In the genomic region with DNA sequence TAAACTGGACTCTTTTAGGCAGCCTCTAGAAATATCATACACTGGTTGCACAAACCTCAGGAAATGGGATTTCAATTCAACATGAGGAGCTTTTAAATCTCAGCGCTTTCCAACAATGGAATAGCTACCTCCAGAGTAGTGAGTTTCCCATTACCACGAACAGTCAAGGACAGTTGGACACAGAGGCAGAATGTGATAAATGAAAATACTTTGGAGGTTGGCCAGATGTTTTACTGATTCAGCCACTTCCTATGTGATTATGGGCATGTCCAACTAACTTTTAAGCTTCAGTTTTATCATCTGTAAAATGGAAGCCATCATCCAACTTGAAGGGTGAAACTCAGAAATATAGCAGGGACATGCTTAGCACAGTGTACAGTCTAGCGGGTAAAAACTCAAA, we compare ENCODE assay signal across 10 cellular contexts. TPM values are rescaled to one million over a fixed set of nuclear protein-coding genes. Genes with fewer than 3 reads are reported as not detected.
A peak's percentile ranks its signal among the peaks of the same experiment; 100 is the strongest.
DNase-seq lines count a peak whose midpoint lies in the region; ATAC-seq and TF ChIP-seq lines count a peak whose summit lies in the region.
"Had no signal": no experiment of that assay in that cellular context is flagged by ENCODE, and none has a peak within 500 bp of the region (broad histone marks: within the 10 kb centered on the region; RNA-seq: fewer than 3 reads in every experiment).

No MANE protein-coding gene starts in this region.

- H3K9ac ChIP-seq in HCT116 (ENCODE audit: low read length), result no peak overlapping the region

- H3K4me3 Mint-ChIP-seq in CD4-positive, CD25-positive, alpha-beta regulatory T cell, result peak overlapping the region; percentile 94 to 99 (median 96)
- peak overlapping the region; percentile 77 for H3K4me3 Mint-ChIP-seq in activated naive CD8-positive, alpha-beta T cell treated with anti-CD3 and anti-CD28 coated beads, Interleukin-2, amount 10 ng/mL, durations not matched to agents 7 days and 5 days
- no peak overlapping the region for H3K4me3 Mint-ChIP-seq in memory B cell

- peak overlapping the region; percentile 34 for H3K27ac ChIP-seq in CD4-positive, CD25-positive, alpha-beta regulatory T cell (ENCODE audit: insufficient read depth, low read length, poor library complexity, severe bottlenecking)
- H3K27ac ChIP-seq in HCT116 (ENCODE audit: low read depth, low read length), result no peak overlapping the region

- H3K27me3 ChIP-seq in CD4-positive, CD25-positive, alpha-beta regulatory T cell (ENCODE audit: control insufficient read depth, insufficient read depth, low read length), result no peaks in the 10 kb centered on the region
- H3K27me3 ChIP-seq in HCT116 (ENCODE audit: insufficient read depth, low read length), result no peaks in the 10 kb centered on the region

- peaks cover 83% of the 10 kb centered on the region for H3K79me2 ChIP-seq in HCT116 (ENCODE audit: insufficient read depth, low read length)

- CTCF ChIA-PET in HCT116 (lab: Charles Lee), result no interaction called here

- ATAC-seq in CD4-positive, CD25-positive, alpha-beta regulatory T cell (ENCODE audit: low read depth in 2 of 2), result no peak
- no peak for ATAC-seq in HCT116
- no peak for ATAC-seq in activated naive CD8-positive, alpha-beta T cell treated with anti-CD3 and anti-CD28 coated beads, Interleukin-2, amount 10 ng/mL, durations not matched to agents 7 days and 5 days (ENCODE audit: low read depth)
- no peak for ATAC-seq in memory B cell (ENCODE audit: low read depth)
- no peak for ATAC-seq in activated CD4-positive, CD25-positive, alpha-beta regulatory T cell treated with anti-CD3 and anti-CD28 coated beads, Interleukin-2, amount 50 U/mL, for 24 hours

- intact Hi-C loops in HCT116 (cut with micrococcal nuclease), result no loop called here

- no peak for TF ChIP-seq RAD21 in HCT116 (IDR thresholded peaks at IDR 0.05; ENCODE audit: low read depth)

- no peaks in the 10 kb centered on the region for H3K9me2 ChIP-seq in HCT116 (ENCODE audit: insufficient read depth)

- peaks cover 46% of the 10 kb centered on the region for H3K4me1 ChIP-seq in CD4-positive, CD25-positive, alpha-beta regulatory T cell (ENCODE audit: control insufficient read depth, insufficient read depth, low read length, poor library complexity, severe bottlenecking)
- peaks cover 0 to 19% of the 10 kb centered on the region in 2 experiments for H3K4me1 ChIP-seq in HCT116 (ENCODE audit: control insufficient read depth in 1 of 2, insufficient read depth in 2 of 2, low read length in 2 of 2)

- peak overlapping the region; percentile 87; the same call in 1 of the 2 replicates for H3K4me2 ChIP-seq in HCT116 (ENCODE audit: low read length)

- no TSS peak for BruUV-seq in HCT116 (replicated peaks; lab: Mats Ljungman, UMichigan)

- POLR2A ChIA-PET in HCT116 (lab: Charles Lee), result no interaction called here
- POLR2A ChIA-PET in activated naive CD8-positive, alpha-beta T cell treated with anti-CD3 and anti-CD28 coated beads, Interleukin-2, amount 10 ng/mL, durations not matched to agents 7 days and 5 days (lab: Charles Lee), result no interaction called here

- RAD21 ChIA-PET in HCT116 (lab: Charles Lee; ENCODE audit: low non-redundant PET in 1 of 2, low total read pairs in 2 of 2, uncharacterized antibody in 2 of 2, unreplicated experiment in 2 of 2), result no interaction called here

- no peak for TF ChIP-seq POLR2A in HCT116 (IDR thresholded peaks at IDR 0.05; ENCODE audit: borderline replicate concordance, extremely low read depth, insufficient read depth, insufficient read length)

- peaks cover 7% of the 10 kb centered on the region; the same call in 1 of the 2 replicates for H4K20me1 ChIP-seq in HCT116 (ENCODE audit: insufficient read depth)

- no peak overlapping the region for H2AFZ ChIP-seq in HCT116 (ENCODE audit: low read depth, low read length, poor library complexity, severe bottlenecking)

- no peaks in the 10 kb centered on the region for H3K27me3 Mint-ChIP-seq in CD4-positive, CD25-positive, alpha-beta regulatory T cell
- no peaks in the 10 kb centered on the region for H3K27me3 Mint-ChIP-seq in activated naive CD8-positive, alpha-beta T cell treated with anti-CD3 and anti-CD28 coated beads, Interleukin-2, amount 10 ng/mL, durations not matched to agents 7 days and 5 days
- no peaks in the 10 kb centered on the region for H3K27me3 Mint-ChIP-seq in memory B cell

- peaks cover 44 to 75% (median 67%) of the 10 kb centered on the region in 4 donors for H3K4me1 Mint-ChIP-seq in CD4-positive, CD25-positive, alpha-beta regulatory T cell
- H3K4me1 Mint-ChIP-seq in activated naive CD8-positive, alpha-beta T cell treated with anti-CD3 and anti-CD28 coated beads, Interleukin-2, amount 10 ng/mL, durations not matched to agents 7 days and 5 days, result peaks cover 50% of the 10 kb centered on the region
- peaks cover 22% of the 10 kb centered on the region for H3K4me1 Mint-ChIP-seq in memory B cell

- DNase-seq in CD4-positive, CD25-positive, alpha-beta regulatory T cell, result no peak
- no peak for DNase-seq in HCT116 (ENCODE audit: low read depth, low spot score)
- DNase-seq in activated naive CD8-positive, alpha-beta T cell treated with anti-CD3 and anti-CD28 coated beads, Interleukin-2, amount 10 ng/mL, durations not matched to agents 7 days and 5 days, result no peak
- DNase-seq in memory B cell (ENCODE audit: low spot score in 2 of 2), result no peak
- DNase-seq in NCI-H345 treated with DMSO at 0.1 percent for 48 hours (lab: John Stamatoyannopoulos, UW; ENCODE audit: unreplicated experiment), result no peak
- DNase-seq in activated CD8-positive, alpha-beta memory T cell treated with anti-CD3 and anti-CD28 coated beads, Interleukin-2, amount 50 U/mL, for 48 hours, result no peak
- no peak for DNase-seq in activated effector memory CD4-positive, alpha-beta T cell treated with Interleukin-2 at 50 U/mL for 16 hours
- DNase-seq: MV-4-11, SW 1271 had no signal

- no peaks in the 10 kb centered on the region for H3K9me3 ChIP-seq in CD4-positive, CD25-positive, alpha-beta regulatory T cell (ENCODE audit: control insufficient read depth in 2 of 2, low read length in 2 of 2)
- no peaks in the 10 kb centered on the region for H3K9me3 ChIP-seq in HCT116 (ENCODE audit: control insufficient read depth in 1 of 2, insufficient read depth in 1 of 2, low read depth in 1 of 2, low read length in 2 of 2)

- H3K4me3 ChIP-seq in CD4-positive, CD25-positive, alpha-beta regulatory T cell (ENCODE audit: low read depth, low read length), result peak overlapping the region; percentile 94
- no peak overlapping the region for H3K4me3 ChIP-seq in HCT116 (replicated peaks in 1 of 2; ENCODE audit: low read depth in 1 of 2, low read length in 2 of 2)

- H3K36me3 ChIP-seq in CD4-positive, CD25-positive, alpha-beta regulatory T cell (ENCODE audit: control insufficient read depth, insufficient read depth, low read length), result peaks cover 31% of the 10 kb centered on the region
- H3K36me3 ChIP-seq in HCT116 (ENCODE audit: control insufficient read depth in 1 of 2, insufficient read depth in 2 of 2, low read length in 2 of 2), result peaks cover 15 to 22% of the 10 kb centered on the region in 2 experiments

- no peak for TF ChIP-seq CTCF in HCT116 (IDR thresholded peaks at IDR 0.05 in 2 of 3, conservative IDR thresholded peaks at IDR 0.05 in 1 of 3; ENCODE audit: borderline replicate concordance in 1 of 3, insufficient read depth in 1 of 3, low read depth in 2 of 3, low read length in 2 of 3)

- peak overlapping the region in 2 of 3 donors; percentile 88 to 97 for H3K27ac Mint-ChIP-seq in CD4-positive, CD25-positive, alpha-beta regulatory T cell
- H3K27ac Mint-ChIP-seq in activated naive CD8-positive, alpha-beta T cell treated with anti-CD3 and anti-CD28 coated beads, Interleukin-2, amount 10 ng/mL, durations not matched to agents 7 days and 5 days, result no peak overlapping the region
- peak overlapping the region; percentile 65 for H3K27ac Mint-ChIP-seq in memory B cell

- no peaks in the 10 kb centered on the region for H3K9me3 Mint-ChIP-seq in CD4-positive, CD25-positive, alpha-beta regulatory T cell
- H3K9me3 Mint-ChIP-seq in activated naive CD8-positive, alpha-beta T cell treated with anti-CD3 and anti-CD28 coated beads, Interleukin-2, amount 10 ng/mL, durations not matched to agents 7 days and 5 days, result no peaks in the 10 kb centered on the region
- H3K9me3 Mint-ChIP-seq in memory B cell, result no peaks in the 10 kb centered on the region

- peaks cover 18% of the 10 kb centered on the region for H3K36me3 Mint-ChIP-seq in CD4-positive, CD25-positive, alpha-beta regulatory T cell
- H3K36me3 Mint-ChIP-seq in activated naive CD8-positive, alpha-beta T cell treated with anti-CD3 and anti-CD28 coated beads, Interleukin-2, amount 10 ng/mL, durations not matched to agents 7 days and 5 days, result peaks cover 14% of the 10 kb centered on the region
- peaks cover 8% of the 10 kb centered on the region for H3K36me3 Mint-ChIP-seq in memory B cell

TF ChIP-seq in HCT116, 20 proteins besides CTCF, POLR2A, EP300 and RAD21:
- TF ChIP-seq JUND (IDR thresholded peaks at IDR 0.05) (no peak), SRF (IDR thresholded peaks at IDR 0.05; ENCODE audit: low read depth) (no peak), ZNF274 (IDR thresholded peaks at IDR 0.05; ENCODE audit: low read depth, low read length) (no peak)

RNA-seq across cellular contexts. Expression of a gene that starts 2.1 kb away (rescaled TPM):
- total RNA-seq in CD4-positive, CD25-positive, alpha-beta regulatory T cell, result 87.8 TPM
- 10 to 100 TPM; 34.0 to 43.1 (median 39.3) TPM for polyA plus RNA-seq in CD4-positive, CD25-positive, alpha-beta regulatory T cell
- 59.6 TPM for total RNA-seq in HCT116 (2021; ENCODE audit: unreplicated experiment)
- 19.1 and 23.2 TPM in 2 replicates for polyA plus RNA-seq in HCT116 (2012)
- 10 to 100 TPM; 80.5 to 87.8 TPM for total RNA-seq in activated naive CD8-positive, alpha-beta T cell treated with anti-CD3 and anti-CD28 coated beads, Interleukin-2, amount 10 ng/mL, durations not matched to agents 7 days and 5 days

RNA-seq across cellular contexts. Expression of a gene that starts 51.6 kb away (rescaled TPM):
- 44.0 TPM for total RNA-seq in CD4-positive, CD25-positive, alpha-beta regulatory T cell
- polyA plus RNA-seq in CD4-positive, CD25-positive, alpha-beta regulatory T cell, result 10 to 100 TPM; 27.0 to 34.5 (median 29.9) TPM
- 64.3 TPM for total RNA-seq in HCT116 (2021; ENCODE audit: unreplicated experiment)
- polyA plus RNA-seq in HCT116 (2012), result 24.4 and 31.4 TPM in 2 replicates
- 10 to 100 TPM; 42.6 to 57.4 TPM for total RNA-seq in activated naive CD8-positive, alpha-beta T cell treated with anti-CD3 and anti-CD28 coated beads, Interleukin-2, amount 10 ng/mL, durations not matched to agents 7 days and 5 days
